ENCODE assay signal across 10 cellular contexts in the genomic region with DNA sequence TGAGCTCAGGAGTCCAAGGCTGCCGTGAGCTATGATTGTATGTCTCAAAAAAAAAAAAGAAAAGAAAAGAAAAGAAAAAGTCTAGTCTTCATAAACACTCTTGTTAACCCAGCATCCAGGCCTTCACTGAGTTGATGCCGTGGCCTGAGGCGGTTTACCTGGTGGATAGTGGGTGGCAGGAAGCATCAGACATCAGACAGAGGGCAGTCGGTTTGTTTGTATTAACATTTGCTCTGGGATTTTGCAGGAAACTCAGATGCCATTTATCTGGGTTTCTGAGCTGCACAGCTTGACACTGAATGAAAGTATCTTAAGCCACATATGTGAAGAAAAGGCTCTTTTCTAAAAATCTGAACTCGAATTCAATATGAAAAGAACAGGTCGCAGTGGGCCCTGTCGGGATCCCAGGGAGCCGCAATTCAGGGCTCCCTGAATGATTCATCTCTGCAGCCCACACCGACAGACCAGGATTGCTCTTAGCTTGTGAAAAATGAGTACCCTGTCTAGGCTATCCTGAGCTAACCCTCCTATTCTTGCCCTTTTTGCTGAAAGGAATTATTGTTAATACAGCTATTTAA. TPM values are rescaled to one million over a fixed set of nuclear protein-coding genes. Genes with fewer than 3 reads are reported as not detected.
DNase-seq lines count a peak whose midpoint lies in the region; ATAC-seq, FAIRE-seq and TF ChIP-seq lines count a peak whose summit lies in the region.
"Had no signal": no experiment of that assay in that cellular context is flagged by ENCODE, and none has a peak within 500 bp of the region (broad histone marks: within the 10 kb centered on the region; RNA-seq: fewer than 3 reads in every experiment).

No MANE protein-coding gene starts in this region.

- CTCF ChIA-PET in T-cell (lab: Charles Lee), result no interaction called here

- H3K79me2 ChIP-seq in smooth muscle cell (ENCODE audit: low read depth), result no peaks in the 10 kb centered on the region

- peaks cover 0 to 7% of the 10 kb centered on the region in 2 donors for H3K27me3 Mint-ChIP-seq in T-cell

- peak overlapping the region in 1 of 2 donors; percentile 22 for H3K27ac Mint-ChIP-seq in T-cell

- TF ChIP-seq CTCF in fibroblast of pulmonary artery (IDR thresholded peaks at IDR 0.05; ENCODE audit: low read length, missing control alignments) (no peak), smooth muscle cell (IDR thresholded peaks at IDR 0.05; ENCODE audit: borderline replicate concordance, insufficient read depth, poor library complexity, severe bottlenecking) (no peak), D721Med (IDR thresholded peaks at IDR 0.05; ENCODE audit: insufficient read depth, missing control alignments) (no peak)

- no peak overlapping the region for H2AFZ ChIP-seq in smooth muscle cell (ENCODE audit: low read depth)

- peak overlapping the region; percentile 97 for H3K4me2 ChIP-seq in smooth muscle cell

- no peaks in the 10 kb centered on the region for H3K9me3 Mint-ChIP-seq in T-cell

- H4K20me1 ChIP-seq in smooth muscle cell (ENCODE audit: low read depth), result no peaks in the 10 kb centered on the region

- peaks cover 5% of the 10 kb centered on the region for H3F3A ChIP-seq in smooth muscle cell (ENCODE audit: low read depth)

- H3K4me3 ChIP-seq in fibroblast of pulmonary artery (replicated peaks; ENCODE audit: low read depth, low read length), result peak overlapping the region; percentile 56
- H3K4me3 ChIP-seq in smooth muscle cell, result peak overlapping the region; percentile 69

- H3K4me3 Mint-ChIP-seq in T-cell, result peak overlapping the region; percentile 62 to 79 (median 77)

- POLR2A ChIA-PET in T-cell (lab: Charles Lee), result interaction anchor here in 1 of 2 donors (0.6 to 0.7 kb wide), 2 partner anchors 50 to 363 kb away, joined by 3 read pairs; a partner anchor contains a TSS

- no peak for FAIRE-seq in D721Med (lab: Jason Lieb, UNC)

- peak; percentile 15 for DNase-seq in NCI-H345 (lab: John Stamatoyannopoulos, UW)
- no peak for DNase-seq in NCI-H345 treated with DMSO at 0.1 percent for 48 hours (lab: John Stamatoyannopoulos, UW; ENCODE audit: unreplicated experiment)
- no peak for DNase-seq in T-cell
- no peak for DNase-seq in fibroblast of pulmonary artery (ENCODE audit: low read depth)
- DNase-seq in smooth muscle cell (lab: John Stamatoyannopoulos, UW; ENCODE audit: unreplicated experiment), result no peak
- DNase-seq in NCI-H2107 (lab: John Stamatoyannopoulos, UW), result no peak
- DNase-seq in D721Med (ENCODE audit: insufficient read length, low spot score), result no peak
- DNase-seq in DMS79 (lab: John Stamatoyannopoulos, UW), result no peak
- DNase-seq: activated CD4-positive, alpha-beta T cell treated with anti-CD3 and anti-CD28 coated beads for 48 hours had no signal

- peaks cover 15% of the 10 kb centered on the region for H3K4me1 ChIP-seq in smooth muscle cell (ENCODE audit: low read depth)

- H3K4me1 Mint-ChIP-seq in T-cell, result peaks cover 15 to 29% (median 20%) of the 10 kb centered on the region in 3 donors

- no peaks in the 10 kb centered on the region for H3K36me3 Mint-ChIP-seq in T-cell

- no peaks in the 10 kb centered on the region for H3K9me3 ChIP-seq in smooth muscle cell (replicated peaks; ENCODE audit: low read depth)

- H3K27me3 ChIP-seq in smooth muscle cell (ENCODE audit: low read depth), result peaks cover 14% of the 10 kb centered on the region

- no peak for ATAC-seq in T-cell (replicated peaks in 1 of 4)

- peak overlapping the region; percentile 85 for H3K27ac ChIP-seq in smooth muscle cell (ENCODE audit: low read depth)

- H3K36me3 ChIP-seq in smooth muscle cell (ENCODE audit: low read depth), result no peaks in the 10 kb centered on the region

- whole genome bisulfite sequencing in smooth muscle cell (ENCODE audit: low lambda C conversion rate), result 25% methylated on average over 9 of the region's 9 CpGs

- H3K9ac ChIP-seq in smooth muscle cell (ENCODE audit: low read depth), result peak overlapping the region; percentile 61

RNA-seq across cellular contexts. Expression of a gene that starts 1.1 kb away (rescaled TPM):
- total RNA-seq in T-cell (1 to 10 TPM in 2 of 5 donors, under 1 TPM in 3; 0.70 to 3.6 (median 0.88) TPM), smooth muscle cell (3.5 and 3.8 TPM in 2 replicates)
- 3.3 and 7.0 TPM in 2 replicates for polyA plus RNA-seq in smooth muscle cell

RNA-seq across cellular contexts. Expression of a gene that starts 56.8 kb away (rescaled TPM):
- not detected for total RNA-seq in T-cell
- not detected in 2 replicates for total RNA-seq in smooth muscle cell
- 0.11 TPM in 1 of 2 replicates, not detected in the other for polyA plus RNA-seq in smooth muscle cell
- total RNA-seq: left lobe of liver had no signal
